ENCODE assay signal across 32 cellular contexts in genomic region chr1:3685906-3686305, GRCh38. TPM values are rescaled to one million over a fixed set of nuclear protein-coding genes. Genes with fewer than 3 reads are reported as not detected.
"Had no signal": no experiment of that assay in that cellular context is flagged by ENCODE, and none has a peak within 500 bp of the region (broad histone marks: within the 10 kb centered on the region; RNA-seq: fewer than 3 reads in every experiment).

No MANE protein-coding gene starts in this region.

- H3K4me3 ChIP-seq: body of pancreas, esophagus squamous epithelium, gastroesophageal sphincter had no signal

- H3K4me1 ChIP-seq: body of pancreas had no signal

- H3K9me3 ChIP-seq: body of pancreas, esophagus squamous epithelium, gastroesophageal sphincter had no signal

- H3K27ac ChIP-seq: body of pancreas, esophagus squamous epithelium, gastroesophageal sphincter, VCaP had no signal

- H3K27me3 ChIP-seq: body of pancreas had no signal

- H3K36me3 ChIP-seq: esophagus squamous epithelium, gastroesophageal sphincter had no signal

- ATAC-seq: activated T-helper 17 cell treated with anti-CD3 and anti-CD28 coated beads, Interleukin-2, amount 50 U/mL, for 72 hours; body of pancreas; effector memory CD8-positive, alpha-beta T cell; gastroesophageal sphincter; T-helper 17 cell; WTC11 had no signal

- DNase-seq: activated CD4-positive, alpha-beta memory T cell treated with anti-CD3 and anti-CD28 coated beads, Interleukin-2, amount 10 ng/mL, durations not matched to agents 7 days and 5 days; activated CD4-positive, alpha-beta T cell treated with anti-CD3 and anti-CD28 coated beads for 1 hour; activated CD4-positive, alpha-beta T cell treated with anti-CD3 and anti-CD28 coated beads for 4 hours; activated CD4-positive, alpha-beta T cell treated with anti-CD3 and anti-CD28 coated beads, Interleukin-2, amount 10 ng/mL, durations not matched to agents 7 days and 5 days; activated CD4-positive, alpha-beta T cell treated with anti-CD3 and anti-CD28 coated beads, Interleukin-2, amount 50 U/mL, for 4 hours; activated CD8-positive, alpha-beta memory T cell treated with anti-CD3 and anti-CD28 coated beads, Interleukin-2, amount 50 U/mL, for 48 hours; activated effector memory CD4-positive, alpha-beta T cell treated with Interleukin-2 at 50 U/mL for 16 hours; activated gamma-delta T cell treated with Interleukin-2 at 50 U/mL for 16 hours; activated naive CD4-positive, alpha-beta T cell treated with anti-CD3 and anti-CD28 coated beads, Interleukin-2, amount 50 U/mL, for 16 hours; activated naive CD4-positive, alpha-beta T cell treated with Interleukin-2 at 50 U/mL for 16 hours; activated T-cell treated with anti-CD3 and anti-CD28 coated beads for 4 hours; activated T-cell treated with anti-CD3 and anti-CD28 coated beads, Interleukin-2, amount 50 U/mL, for 24 hours; amniotic stem cell; aorta; body of pancreas; caudate nucleus; cortex of kidney; dermis blood vessel endothelial cell; effector CD4-positive, alpha-beta T cell; effector memory CD8-positive, alpha-beta T cell; esophagus squamous epithelium; foreskin melanocyte; T-helper 1 cell; T-helper 17 cell; T1000 had no signal

- FAIRE-seq: colon had no signal

RNA-seq across cellular contexts. Expression of gene TP73, which starts 33.6 kb away (rescaled TPM):
- total RNA-seq: dermis blood vessel endothelial cell, fibroblast of lung, fibroblast of villous mesenchyme had no signal
- polyA plus RNA-seq: fibroblast of lung had no signal
